Comparison of ENCODE assay signal across 16 cellular contexts in genomic region chr17:81069084-81069645, GRCh38. TPM values are rescaled to one million over a fixed set of nuclear protein-coding genes. Genes with fewer than 3 reads are reported as not detected.
DNase-seq lines count a peak whose midpoint lies in the region; ATAC-seq and TF ChIP-seq lines count a peak whose summit lies in the region.
"Had no signal": no experiment of that assay in that cellular context is flagged by ENCODE, and none has a peak within 500 bp of the region (broad histone marks: within the 10 kb centered on the region; RNA-seq: fewer than 3 reads in every experiment).

No MANE protein-coding gene starts in this region.

- intact Hi-C loops in right cardiac atrium (cut with DNase I) = no loop called here
- intact Hi-C loops in stomach (cut with DNase I; ENCODE audit: low total_unique reads) = no loop called here
- intact Hi-C loops in Calu3 (cut with micrococcal nuclease; ENCODE audit: unreplicated experiment) = no loop called here

- peaks cover 27% of the 10 kb centered on the region for H3K4me1 Mint-ChIP-seq in Calu3 (ENCODE audit: low read depth, unreplicated experiment)
- H3K4me1 Mint-ChIP-seq: B cell had no signal

- TF ChIP-seq EP300 in stomach (IDR thresholded peaks at IDR 0.05) = no peak

- no peaks in the 10 kb centered on the region for H3K9me3 ChIP-seq in WERI-Rb-1 (ENCODE audit: severe bottlenecking)
- H3K9me3 ChIP-seq in right cardiac atrium (ENCODE audit: control insufficient read depth, low read length) = no peaks in the 10 kb centered on the region
- H3K9me3 ChIP-seq in stomach = no peaks in the 10 kb centered on the region
- no peaks in the 10 kb centered on the region for H3K9me3 ChIP-seq in effector memory CD4-positive, alpha-beta T cell (ENCODE audit: control insufficient read depth, low read length)
- H3K9me3 ChIP-seq in MG63 = no peaks in the 10 kb centered on the region
- H3K9me3 ChIP-seq: SJSA1 had no signal

- no peak overlapping the region for H3K4me3 Mint-ChIP-seq in Calu3 (ENCODE audit: low read depth, unreplicated experiment)
- H3K4me3 Mint-ChIP-seq: B cell; CD4-positive, alpha-beta T cell had no signal

- H3K9me3 Mint-ChIP-seq in Calu3 (ENCODE audit: low read depth, unreplicated experiment) = no peaks in the 10 kb centered on the region
- H3K9me3 Mint-ChIP-seq: CD4-positive, alpha-beta T cell had no signal

- H3K27ac ChIP-seq in WERI-Rb-1 = peak overlapping the region; percentile 91; the same call in 1 of the 2 replicates
- peak overlapping the region; percentile 47 for H3K27ac ChIP-seq in cingulate gyrus (ENCODE audit: low read depth, low read length)
- no peak overlapping the region for H3K27ac ChIP-seq in right cardiac atrium (ENCODE audit: low read length)
- H3K27ac ChIP-seq in stomach = peak overlapping the region; percentile 68 to 78 (median 73)
- H3K27ac ChIP-seq in effector memory CD4-positive, alpha-beta T cell (ENCODE audit: insufficient read depth, low read length, poor library complexity, severe bottlenecking) = no peak overlapping the region
- H3K27ac ChIP-seq: GM23248, SJSA1 had no signal

- H3K4me1 ChIP-seq in right cardiac atrium (ENCODE audit: control insufficient read depth, insufficient read depth, low read length) = no peaks in the 10 kb centered on the region
- peaks cover 59 to 85% (median 80%) of the 10 kb centered on the region in 4 donors for H3K4me1 ChIP-seq in stomach
- H3K4me1 ChIP-seq in effector memory CD4-positive, alpha-beta T cell (ENCODE audit: control insufficient read depth, insufficient read depth, low read length, poor library complexity, severe bottlenecking) = no peaks in the 10 kb centered on the region

- H3K36me3 Mint-ChIP-seq in Calu3 (ENCODE audit: insufficient read depth, unreplicated experiment) = peaks cover 33% of the 10 kb centered on the region

- H3K4me3 ChIP-seq in WERI-Rb-1 (ENCODE audit: low read depth, low read length) = no peak overlapping the region
- H3K4me3 ChIP-seq in right cardiac atrium (ENCODE audit: low read length) = no peak overlapping the region
- H3K4me3 ChIP-seq in stomach = no peak overlapping the region
- H3K4me3 ChIP-seq in effector memory CD4-positive, alpha-beta T cell (ENCODE audit: insufficient read depth, low read depth, low read length, poor library complexity, severe bottlenecking) = no peak overlapping the region
- H3K4me3 ChIP-seq in MG63 = no peak overlapping the region
- H3K4me3 ChIP-seq: GM23248, SJSA1 had no signal

- H3K27me3 ChIP-seq in WERI-Rb-1 (ENCODE audit: insufficient read depth, low read depth, severe bottlenecking) (no peaks in the 10 kb centered on the region), right cardiac atrium (ENCODE audit: control insufficient read depth, insufficient read depth) (no peaks in the 10 kb centered on the region), stomach (no peaks in the 10 kb centered on the region), MG63 (no peaks in the 10 kb centered on the region)
- H3K27me3 ChIP-seq in effector memory CD4-positive, alpha-beta T cell (replicated peaks; ENCODE audit: control insufficient read depth, insufficient read depth, low read length, poor library complexity, severe bottlenecking) = no peaks in the 10 kb centered on the region
- H3K27me3 ChIP-seq: SJSA1 had no signal

- 93% methylated on average over 25 of the region's 25 CpGs for WGBS in right cardiac atrium
- 27 to 66% (median 56%) methylated on average over 8 to 25 of the region's 25 CpGs for WGBS in stomach, 5 donors

- no peak overlapping the region for H3K27ac Mint-ChIP-seq in Calu3 (ENCODE audit: unreplicated experiment)
- H3K27ac Mint-ChIP-seq: B cell; CD4-positive, alpha-beta T cell had no signal

- TF ChIP-seq CTCF in WERI-Rb-1 (IDR thresholded peaks at IDR 0.05; ENCODE audit: low read depth, low read length) = no peak
- TF ChIP-seq CTCF in stomach (IDR thresholded peaks at IDR 0.05) = no peak
- TF ChIP-seq CTCF in Calu3 (IDR thresholded peaks at IDR 0.05; ENCODE audit: unreplicated experiment) = no peak

- no TSS peak for BruUV-seq in Calu3 (replicated peaks; lab: Mats Ljungman, UMichigan)

- CTCF ChIA-PET in Calu3 (lab: Charles Lee) = no interaction called here

- H3K36me3 ChIP-seq in WERI-Rb-1 = peaks cover 72% of the 10 kb centered on the region
- peaks cover 0 to 38% (median 16%) of the 10 kb centered on the region in 4 donors for H3K36me3 ChIP-seq in stomach
- H3K36me3 ChIP-seq in effector memory CD4-positive, alpha-beta T cell (ENCODE audit: control insufficient read depth, insufficient read depth, low read length) = no peaks in the 10 kb centered on the region
- no peaks in the 10 kb centered on the region; the same call in 1 of the 2 replicates for H3K36me3 ChIP-seq in MG63

- DNase-seq in WERI-Rb-1 = no peak
- DNase-seq in right cardiac atrium = peak in 2 of 3 donors; percentile 65 to 70
- peak; percentile 86 for DNase-seq in stomach
- DNase-seq in Calu3 = no peak
- no peak for DNase-seq in effector memory CD4-positive, alpha-beta T cell
- DNase-seq in MG63 = no peak
- DNase-seq: ACHN; CD4-positive, alpha-beta T cell; GM23248; IMR-90; NCI-H1417; NCI-H1930; NCI-H510A had no signal

- ATAC-seq in right cardiac atrium = peak in 1 of 2 donors; percentile 34

- no peak for TF ChIP-seq POLR2A in stomach (IDR thresholded peaks at IDR 0.05)

- no peaks in the 10 kb centered on the region for H3K27me3 Mint-ChIP-seq in Calu3 (ENCODE audit: unreplicated experiment)
- H3K27me3 Mint-ChIP-seq: B cell; CD4-positive, alpha-beta T cell had no signal

RNA-seq across cellular contexts. Expression of gene BAIAP2, which starts 34.2 kb away (rescaled TPM):
- total RNA-seq in right cardiac atrium (10 to 100 TPM; 20.5 to 39.5 (median 33.8) TPM), stomach (100 to 1,000 TPM in 2 of 5 donors, 10 to 100 TPM in 3; 21.1 to 263 (median 96.9) TPM), Calu3 (2022) (58.0 and 58.8 TPM in 2 replicates)
- polyA plus RNA-seq in right cardiac atrium (31.8 TPM), stomach (10 to 100 TPM; 37.5 to 66.1 (median 46.6) TPM)
- total RNA-seq in MG63 (2014; rRNA removed; shearing (Covaris generic); ENCODE audit: low replicate concordance) = 34.4 and 43.9 TPM in 2 replicates

Comparison
In these comparisons a context has a peak if more than half of its experiments do, and no peak if none do; other contexts are left out.
1. DNase-seq: peak in right cardiac atrium (2 of 3) and stomach (single experiment); none in WERI-Rb-1 (single experiment), Calu3 (single experiment), effector memory CD4-positive, alpha-beta T cell (0 of 3) and MG63 (single experiment).
2. H3K27ac ChIP-seq: peak in WERI-Rb-1 (single experiment), cingulate gyrus (single experiment) and stomach (5 of 5); none in right cardiac atrium (single experiment) and effector memory CD4-positive, alpha-beta T cell (single experiment).